In the genomic region with DNA sequence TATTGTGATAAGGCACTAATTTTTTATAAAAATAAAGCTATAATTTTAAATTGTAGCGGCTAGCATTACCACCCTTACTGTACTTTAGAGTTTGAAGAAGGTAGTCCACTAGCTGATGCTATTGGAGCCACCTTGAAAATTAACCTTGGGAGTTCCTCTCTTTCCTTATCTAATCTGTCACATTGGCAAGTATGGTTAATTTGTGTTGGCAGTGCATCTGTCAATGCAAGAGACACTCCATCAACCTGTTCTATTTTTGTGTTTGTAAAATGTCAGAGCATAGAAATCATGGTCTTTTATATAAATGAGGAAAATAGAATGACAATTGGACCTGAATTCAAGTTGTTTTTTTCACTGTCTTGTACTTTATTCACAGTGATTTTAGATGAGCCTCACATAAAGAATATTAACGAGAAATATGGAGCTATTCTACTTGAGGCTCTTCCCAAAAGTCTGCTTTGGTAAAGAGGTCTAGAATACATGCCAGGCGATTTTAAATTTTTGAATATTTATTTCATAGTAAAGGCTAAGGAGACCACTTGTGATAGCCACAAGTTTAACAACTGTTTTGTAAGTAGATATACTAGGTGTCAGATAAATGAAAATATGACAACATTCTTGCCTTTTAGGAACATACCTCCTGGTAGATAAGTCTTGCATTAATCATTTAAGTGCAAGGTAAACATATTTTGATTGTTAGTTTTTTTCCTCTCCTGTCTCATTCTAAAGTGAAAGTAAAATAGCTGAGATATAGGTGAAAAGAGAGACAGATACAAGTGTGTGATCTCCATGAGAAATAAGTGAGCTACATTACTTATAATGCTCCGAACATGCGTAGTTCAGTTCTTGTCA, we compare ENCODE assay signal across 11 cellular contexts. TPM values are rescaled to one million over a fixed set of nuclear protein-coding genes. Genes with fewer than 3 reads are reported as not detected.
A peak's percentile ranks its signal among the peaks of the same experiment; 100 is the strongest.
DNase-seq lines count a peak whose midpoint lies in the region; ATAC-seq, FAIRE-seq and TF ChIP-seq lines count a peak whose summit lies in the region.
"Had no signal": no experiment of that assay in that cellular context is flagged by ENCODE, and none has a peak within 500 bp of the region (broad histone marks: within the 10 kb centered on the region; RNA-seq: fewer than 3 reads in every experiment).

No MANE protein-coding gene starts in this region.

- no peak for TF ChIP-seq EP300 in sigmoid colon (IDR thresholded peaks at IDR 0.05)

- TF ChIP-seq CTCF in Panc1 (IDR thresholded peaks at IDR 0.05) (no peak), sigmoid colon (IDR thresholded peaks at IDR 0.05) (no peak), adrenal gland (IDR thresholded peaks at IDR 0.05) (no peak), D721Med (IDR thresholded peaks at IDR 0.05; ENCODE audit: insufficient read depth, missing control alignments) (no peak)

- in situ Hi-C loops in Panc1 (cut with HindIII; ENCODE audit: low pct_unique_long_range_greater_than_20kb, low sequenced_read_pairs) = no loop called here

- H3K27ac Mint-ChIP-seq in T-helper 1 cell treated with Interleukin-12 subunit alpha and Interleukin-12 subunit beta and Interleukin-4 antibody, amounts not matched to agents 30 μg/mL and 1 μg/mL, for 36 hours = peak overlapping the region; percentile 64

- TF ChIP-seq POLR2A in sigmoid colon (IDR thresholded peaks at IDR 0.05) (no peak), adrenal gland (IDR thresholded peaks at IDR 0.05) (no peak)

- CTCF ChIA-PET in Panc1 (lab: Charles Lee) = no interaction called here

- H3K27me3 Mint-ChIP-seq in T-helper 1 cell treated with Interleukin-12 subunit alpha and Interleukin-12 subunit beta and Interleukin-4 antibody, amounts not matched to agents 30 μg/mL and 1 μg/mL, for 36 hours (ENCODE audit: low read depth) = no peaks in the 10 kb centered on the region

- H3K36me3 Mint-ChIP-seq in T-helper 1 cell treated with Interleukin-12 subunit alpha and Interleukin-12 subunit beta and Interleukin-4 antibody, amounts not matched to agents 30 μg/mL and 1 μg/mL, for 36 hours (ENCODE audit: low read depth) = peaks cover 16% of the 10 kb centered on the region

- H3K4me3 Mint-ChIP-seq in T-helper 1 cell treated with Interleukin-12 subunit alpha and Interleukin-12 subunit beta and Interleukin-4 antibody, amounts not matched to agents 30 μg/mL and 1 μg/mL, for 36 hours = peak overlapping the region; percentile 74

- BruUV-seq in Panc1 (replicated peaks; lab: Mats Ljungman, UMichigan) = no TSS peak

- WGBS in sigmoid colon, 2 donors = 89 to 92% methylated on average over 5 of the region's 5 CpGs
- WGBS in adrenal gland, 4 donors = 75 to 83% (median 79%) methylated on average over 5 of the region's 5 CpGs

- ATAC-seq in Panc1 = no peak

- no peak overlapping the region for H3K4me3 ChIP-seq in Panc1 (ENCODE audit: low read depth in 2 of 2, low read length in 2 of 2)
- H3K4me3 ChIP-seq in effector memory CD4-positive, alpha-beta T cell (ENCODE audit: insufficient read depth, low read depth, low read length, poor library complexity, severe bottlenecking) = peak overlapping the region; percentile 24
- peak overlapping the region in 3 of 4 donors; percentile 15 to 19 (median 17) for H3K4me3 ChIP-seq in sigmoid colon
- no peak overlapping the region for H3K4me3 ChIP-seq in adrenal gland

- no peak for DNase-seq in T-helper 1 cell
- no peak for DNase-seq in Panc1 (ENCODE audit: low read depth, low spot score)
- DNase-seq in effector memory CD4-positive, alpha-beta T cell = no peak
- DNase-seq in sigmoid colon = no peak
- no peak for DNase-seq in NCI-H2227 (lab: John Stamatoyannopoulos, UW; ENCODE audit: unreplicated experiment)
- DNase-seq in adrenal gland = no peak
- no peak for DNase-seq in D721Med (ENCODE audit: insufficient read length, low spot score)
- DNase-seq: NCI-H2227 treated with DMSO at 0.1 percent for 48 hours, retina had no signal

- no peaks in the 10 kb centered on the region for H3K27me3 ChIP-seq in Panc1 (ENCODE audit: control insufficient read depth, insufficient read depth, low read length)
- H3K27me3 ChIP-seq in effector memory CD4-positive, alpha-beta T cell (replicated peaks; ENCODE audit: control insufficient read depth, insufficient read depth, low read length, poor library complexity, severe bottlenecking) = no peaks in the 10 kb centered on the region
- no peaks in the 10 kb centered on the region for H3K27me3 ChIP-seq in sigmoid colon
- no peaks in the 10 kb centered on the region for H3K27me3 ChIP-seq in adrenal gland

- H3K36me3 ChIP-seq in Panc1 (ENCODE audit: control insufficient read depth, insufficient read depth, low read length) (no peaks in the 10 kb centered on the region), sigmoid colon (no peaks in the 10 kb centered on the region), adrenal gland (replicated peaks in 1 of 2) (no peaks in the 10 kb centered on the region)
- H3K36me3 ChIP-seq in effector memory CD4-positive, alpha-beta T cell (ENCODE audit: control insufficient read depth, insufficient read depth, low read length) = no peaks in the 10 kb centered on the region

- POLR2A ChIA-PET in Panc1 (lab: Charles Lee) = interaction anchor here (0.5 to 1.2 kb wide), 3 partner anchors 9 to 350 kb away, joined by 3 to 5 read pairs (median 3); no protein-coding TSS in a partner anchor

- peaks cover 13% of the 10 kb centered on the region for H3K4me1 Mint-ChIP-seq in T-helper 1 cell treated with Interleukin-12 subunit alpha and Interleukin-12 subunit beta and Interleukin-4 antibody, amounts not matched to agents 30 μg/mL and 1 μg/mL, for 36 hours (ENCODE audit: low read depth)

- H3K27ac ChIP-seq in Panc1 (ENCODE audit: low read length) = 0 out of 2 replicates have a peak overlapping the region, but pooled peaks have one; percentile 24
- H3K27ac ChIP-seq in effector memory CD4-positive, alpha-beta T cell (ENCODE audit: insufficient read depth, low read length, poor library complexity, severe bottlenecking) = peak overlapping the region; percentile 22
- peak overlapping the region in 1 of 4 donors; percentile 19 for H3K27ac ChIP-seq in sigmoid colon
- no peak overlapping the region for H3K27ac ChIP-seq in adrenal gland

- intact Hi-C loops in Panc1 (cut with micrococcal nuclease; ENCODE audit: unreplicated experiment) = no loop called here
- intact Hi-C loops in sigmoid colon (cut with DNase I) = no loop called here
- intact Hi-C loops in adrenal gland (cut with DNase I) = no loop called here

- 0 out of 2 replicates have a peak, but pooled peaks cover 5% of the 10 kb centered on the region for H3K4me1 ChIP-seq in Panc1 (ENCODE audit: control insufficient read depth, insufficient read depth, low read length)
- peaks cover 6% of the 10 kb centered on the region for H3K4me1 ChIP-seq in effector memory CD4-positive, alpha-beta T cell (ENCODE audit: control insufficient read depth, insufficient read depth, low read length, poor library complexity, severe bottlenecking)
- peaks cover 0 to 22% (median 4%) of the 10 kb centered on the region in 4 donors for H3K4me1 ChIP-seq in sigmoid colon
- H3K4me1 ChIP-seq in adrenal gland (replicated peaks in 1 of 2) = peaks cover 12 to 17% of the 10 kb centered on the region in 2 donors

- peaks cover 22% of the 10 kb centered on the region for H3K9me3 Mint-ChIP-seq in T-helper 1 cell treated with Interleukin-12 subunit alpha and Interleukin-12 subunit beta and Interleukin-4 antibody, amounts not matched to agents 30 μg/mL and 1 μg/mL, for 36 hours

- H3K9me3 ChIP-seq in Panc1 (ENCODE audit: control insufficient read depth, insufficient read depth, low read depth, low read length) (peaks cover 17% of the 10 kb centered on the region; the same call in 1 of the 2 replicates), sigmoid colon (peaks cover 0 to 8% (median 2%) of the 10 kb centered on the region in 4 donors), adrenal gland (replicated peaks in 1 of 3) (peaks cover 0 to 9% (median 0%) of the 10 kb centered on the region in 3 donors)
- peaks cover 4% of the 10 kb centered on the region for H3K9me3 ChIP-seq in effector memory CD4-positive, alpha-beta T cell (ENCODE audit: control insufficient read depth, low read length)

- FAIRE-seq in D721Med (lab: Jason Lieb, UNC) = no peak
- FAIRE-seq: A204.1 had no signal

RNA-seq across cellular contexts. Expression of gene GLCCI1, which starts 20.8 kb away (rescaled TPM):
- total RNA-seq in Panc1 (2021; ENCODE audit: unreplicated experiment) = 36.4 TPM
- polyA plus RNA-seq in Panc1 (2012; ENCODE audit: insufficient read length) = 15.9 TPM
- total RNA-seq in sigmoid colon = 10 to 100 TPM in 2 of 4 donors, 1 to 10 TPM in 2; 3.8 to 17.7 (median 10.6) TPM
- 1 to 10 TPM; 1.4 to 6.1 (median 2.4) TPM for polyA plus RNA-seq in sigmoid colon
- total RNA-seq in adrenal gland = 10 to 100 TPM in 3 of 8 donors, 1 to 10 TPM in 5; 2.4 to 23.6 (median 8.9) TPM
- 1 to 10 TPM; 3.8 to 7.6 (median 7.2) TPM for polyA plus RNA-seq in adrenal gland

Comparison
In these comparisons a context has a peak if more than half of its experiments do, and no peak if none do; other contexts are left out.
1. H3K27ac ChIP-seq: peak in Panc1 (single experiment) and effector memory CD4-positive, alpha-beta T cell (single experiment); none in adrenal gland (0 of 5).
2. H3K4me3 ChIP-seq: peak in effector memory CD4-positive, alpha-beta T cell (single experiment) and sigmoid colon (3 of 4); none in Panc1 (0 of 2) and adrenal gland (0 of 4).